7 cellular contexts compared by ENCODE assay signal in the genomic region with DNA sequence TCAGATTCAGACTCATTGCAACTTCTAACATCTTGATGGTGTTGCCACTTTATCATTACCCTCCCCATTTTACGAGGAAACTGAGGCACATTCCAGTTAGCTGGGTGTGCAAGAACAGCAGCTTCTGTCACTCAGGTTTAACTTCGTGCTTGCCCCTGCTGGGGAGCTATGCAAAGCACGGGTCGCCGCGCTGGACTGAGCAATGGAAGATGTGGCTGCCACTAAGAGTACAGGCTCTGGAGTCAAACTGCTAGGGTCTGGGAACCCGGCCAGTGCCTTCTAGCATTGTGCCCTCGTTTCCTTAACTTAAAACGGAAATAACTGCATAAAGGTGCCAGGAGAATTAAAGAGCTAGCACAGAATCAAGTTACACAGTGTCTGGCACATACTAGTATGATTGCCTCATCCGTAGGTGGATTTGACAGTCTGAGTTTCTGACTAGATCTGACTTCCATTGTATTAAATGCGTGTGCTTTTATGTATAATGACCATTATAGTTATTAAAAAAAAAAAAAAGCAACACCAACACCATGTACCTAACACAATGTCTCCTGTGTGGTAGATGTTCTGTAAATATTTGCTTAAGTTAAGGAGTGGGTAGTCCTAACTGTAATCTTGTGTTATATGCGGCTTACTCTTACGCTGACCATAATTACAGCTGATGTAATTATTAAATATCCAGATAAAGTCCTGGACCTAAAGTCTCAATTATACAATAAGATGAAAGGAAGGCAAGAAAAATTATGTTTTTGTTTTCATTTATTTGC. TPM values are rescaled to one million over a fixed set of nuclear protein-coding genes. Genes with fewer than 3 reads are reported as not detected.
DNase-seq lines count a peak whose midpoint lies in the region; FAIRE-seq and TF ChIP-seq lines count a peak whose summit lies in the region.

No MANE protein-coding gene starts in this region.

- TF ChIP-seq CTCF in GM12873 (IDR thresholded peaks at IDR 0.05; ENCODE audit: insufficient read depth, low read depth, low read length, missing control alignments) (peak; percentile 36), KMS-11 (conservative IDR thresholded peaks at IDR 0.05; ENCODE audit: low read depth, low read length) (0 out of 2 replicates have a peak, but pooled peaks have one; percentile 12), cardiac fibroblast (IDR thresholded peaks at IDR 0.05; ENCODE audit: low read depth, low read length) (peak; percentile 33), keratinocyte (optimal IDR thresholded peaks at IDR 0.05 in 1 of 3, IDR thresholded peaks at IDR 0.05 in 1 of 3, conservative IDR thresholded peaks at IDR 0.05 in 1 of 3; ENCODE audit: extremely low read depth in 1 of 3, insufficient read depth in 2 of 3, low read length in 3 of 3) (peak in 2 of 3 experiments; percentile 18 to 23)

- H3K4me2 ChIP-seq in KMS-11, result peak overlapping the region; percentile 78
- peak overlapping the region; percentile 90 for H3K4me2 ChIP-seq in keratinocyte (ENCODE audit: control insufficient read depth, extremely low read depth, insufficient read depth, low read depth, low read length)

- H3K27me3 ChIP-seq in KMS-11 (ENCODE audit: insufficient read depth, low read depth), result no peaks in the 10 kb centered on the region
- peaks cover 4% of the 10 kb centered on the region for H3K27me3 ChIP-seq in keratinocyte (ENCODE audit: control insufficient read depth, extremely low read depth, insufficient read depth, low read length)

- H3K4me3 ChIP-seq in KMS-11 (IDR thresholded peaks at IDR 0.05; ENCODE audit: insufficient read depth, low read depth, low read length) (no peak overlapping the region), cardiac fibroblast (replicated peaks in 1 of 2; ENCODE audit: low read depth in 2 of 2, low read length in 2 of 2) (peak overlapping the region; percentile 48 to 53), keratinocyte (ENCODE audit: control insufficient read depth in 2 of 3, extremely low read depth in 1 of 3, insufficient read depth in 2 of 3, low read depth in 1 of 3, low read length in 3 of 3) (peak overlapping the region; percentile 46 to 71 (median 63))

- H3K79me2 ChIP-seq in KMS-11 (ENCODE audit: insufficient read depth, low read depth), result peaks cover 21% of the 10 kb centered on the region
- H3K79me2 ChIP-seq in keratinocyte (ENCODE audit: control insufficient read depth, insufficient read depth, low read length), result no peaks in the 10 kb centered on the region

- H2AFZ ChIP-seq in KMS-11 (ENCODE audit: low read depth), result peak overlapping the region; percentile 35
- peak overlapping the region; percentile 81 for H2AFZ ChIP-seq in keratinocyte (ENCODE audit: control insufficient read depth, low read length)

- H3K36me3 ChIP-seq in KMS-11 (ENCODE audit: insufficient read depth) (no peaks in the 10 kb centered on the region), keratinocyte (ENCODE audit: control insufficient read depth in 2 of 2, extremely low read depth in 1 of 2, insufficient read depth in 2 of 2, low read length in 2 of 2) (peaks cover 4 to 12% of the 10 kb centered on the region in 2 experiments)

- no peaks in the 10 kb centered on the region for H3K9me3 ChIP-seq in keratinocyte (ENCODE audit: control insufficient read depth, low read depth, low read length)

- H3K4me1 ChIP-seq in KMS-11 (ENCODE audit: low read depth, poor library complexity, severe bottlenecking) (peaks cover 37% of the 10 kb centered on the region), keratinocyte (ENCODE audit: control insufficient read depth, extremely low read depth, insufficient read depth, low read length) (peaks cover 8% of the 10 kb centered on the region)

- peak overlapping the region; percentile 76 for H3K9ac ChIP-seq in KMS-11
- H3K9ac ChIP-seq in keratinocyte (ENCODE audit: control insufficient read depth, extremely low read depth, insufficient read depth, low read length), result peak overlapping the region; percentile 72

- no peak for FAIRE-seq in H54 (lab: Jason Lieb, UNC)
- FAIRE-seq in keratinocyte (lab: Jason Lieb, UNC), result peak; percentile 80

- no peaks in the 10 kb centered on the region for H3K9me1 ChIP-seq in keratinocyte (ENCODE audit: control insufficient read depth, extremely low read depth, insufficient read depth, low read length)

- DNase-seq in H54 (ENCODE audit: insufficient read length, low spot score), result peak; percentile 65
- DNase-seq in T-helper 2 cell, result peak in 4 of 5 experiments; percentile 22 to 79 (median 44)
- DNase-seq in cardiac fibroblast (ENCODE audit: low read depth in 2 of 2), result peak; percentile 83 to 88
- no peak for DNase-seq in keratinocyte (ENCODE audit: low read depth, low spot score)
- DNase-seq in stimulated activated CD4-positive, alpha-beta T cell treated with anti-CD3 and anti-CD28 coated beads, Interleukin-15, amount 100 ng/mL, for 24 hours, result peak; percentile 65

- dilution Hi-C loops in keratinocyte (cut with MboI; ENCODE audit: extremely low pct_ligation_motif_present, low sequenced_read_pairs), result loop anchor here (25.0 kb wide), 1 partner anchor 236 kb away; no protein-coding TSS in a partner anchor

- peak; percentile 37; the same call in 1 of the 2 replicates for TF ChIP-seq POLR2A in H54 (IDR thresholded peaks at IDR 0.05; ENCODE audit: low read depth, low read length)

- H3K27ac ChIP-seq in KMS-11 (peak overlapping the region; percentile 81), keratinocyte (ENCODE audit: control insufficient read depth, insufficient read depth, low read length) (peak overlapping the region; percentile 64)

- no peaks in the 10 kb centered on the region for H4K20me1 ChIP-seq in KMS-11 (ENCODE audit: insufficient read depth)
- H4K20me1 ChIP-seq in keratinocyte (ENCODE audit: control insufficient read depth, extremely low read depth, insufficient read depth, low read length), result no peaks in the 10 kb centered on the region

RNA-seq across cellular contexts. Expression of a gene that starts 0.8 kb away (rescaled TPM):
- 4.0 to 9.4 TPM (median 6.8 TPM) in 3 replicates for polyA plus RNA-seq in keratinocyte
- polyA plus RNA-seq in keratinocyte (2011; ENCODE audit: low read depth), result 2.3 TPM
- polyA plus RNA-seq in keratinocyte (2011; cell fraction: cytosol; rRNA removed), result 3.5 and 6.2 TPM in 2 replicates
- polyA plus RNA-seq in keratinocyte (2011; cell fraction: nucleus; rRNA removed), result 3.4 and 4.3 TPM in 2 replicates
- 2.6 and 9.3 TPM in 2 replicates for polyA plus RNA-seq in keratinocyte (2012; ENCODE audit: low replicate concordance)
- polyA minus RNA-seq in keratinocyte, result 0.23 to 2.7 TPM (median 1.4 TPM) in 3 replicates
- 1.9 TPM for polyA minus RNA-seq in keratinocyte (2011; cell fraction: cytosol; rRNA and poly(A)+ RNA removed)
- polyA minus RNA-seq in keratinocyte (2011; cell fraction: nucleus; rRNA and poly(A)+ RNA removed), result 1.2 and 2.1 TPM in 2 replicates

RNA-seq across cellular contexts. Expression of a gene that starts 23.0 kb away (rescaled TPM):
- polyA plus RNA-seq in keratinocyte, result 0.90 to 1.2 TPM (median 0.95 TPM) in 3 replicates
- polyA plus RNA-seq in keratinocyte (2011; ENCODE audit: low read depth), result 1.4 TPM
- 0.36 and 0.75 TPM in 2 replicates for polyA plus RNA-seq in keratinocyte (2011; cell fraction: cytosol; rRNA removed)
- 4.1 and 6.0 TPM in 2 replicates for polyA plus RNA-seq in keratinocyte (2011; cell fraction: nucleus; rRNA removed)
- 0.61 and 3.1 TPM in 2 replicates for polyA plus RNA-seq in keratinocyte (2012; ENCODE audit: low replicate concordance)
- polyA minus RNA-seq in keratinocyte, result 0.69 to 3.5 TPM (median 0.83 TPM) in 3 replicates
- not detected for polyA minus RNA-seq in keratinocyte (2011; cell fraction: cytosol; rRNA and poly(A)+ RNA removed)
- polyA minus RNA-seq in keratinocyte (2011; cell fraction: nucleus; rRNA and poly(A)+ RNA removed), result 3.0 and 3.3 TPM in 2 replicates

RNA-seq across cellular contexts. Expression of a gene that starts 42.0 kb away (rescaled TPM):
- 0.20 to 0.54 TPM (median 0.23 TPM) in 3 replicates for polyA plus RNA-seq in keratinocyte
- 0.11 TPM for polyA plus RNA-seq in keratinocyte (2011; ENCODE audit: low read depth)
- 0.06 and 0.09 TPM in 2 replicates for polyA plus RNA-seq in keratinocyte (2011; cell fraction: cytosol; rRNA removed)
- polyA plus RNA-seq in keratinocyte (2011; cell fraction: nucleus; rRNA removed), result 0.34 and 0.64 TPM in 2 replicates
- 0.14 TPM in 1 of 2 replicates, not detected in the other for polyA plus RNA-seq in keratinocyte (2012; ENCODE audit: low replicate concordance)
- 0.13 to 0.52 TPM (median 0.22 TPM) in 3 replicates for polyA minus RNA-seq in keratinocyte
- not detected for polyA minus RNA-seq in keratinocyte (2011; cell fraction: cytosol; rRNA and poly(A)+ RNA removed)
- 0.54 TPM in 1 of 2 replicates, not detected in the other for polyA minus RNA-seq in keratinocyte (2011; cell fraction: nucleus; rRNA and poly(A)+ RNA removed)
